ENCODE assay signal across 9 cellular contexts in the genomic region with DNA sequence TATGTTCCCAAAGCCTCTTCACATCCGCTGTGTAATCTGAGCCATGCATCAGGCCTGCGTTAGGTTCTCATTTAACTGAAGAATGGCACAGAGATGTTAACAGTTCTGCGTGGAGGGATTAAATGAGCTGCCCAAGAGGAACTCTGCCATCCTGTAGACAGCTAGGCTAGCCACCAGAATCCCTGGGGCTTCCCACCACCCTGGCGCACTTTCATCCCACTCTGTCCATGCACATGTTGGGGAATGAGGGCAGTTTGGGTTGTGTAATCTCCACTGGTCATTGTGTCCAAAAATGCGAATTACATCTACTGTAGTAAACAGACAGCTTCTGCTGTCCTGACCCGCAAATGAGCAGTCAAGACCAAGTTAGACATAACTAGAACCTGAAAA. TPM values are rescaled to one million over a fixed set of nuclear protein-coding genes. Genes with fewer than 3 reads are reported as not detected.
DNase-seq lines count a peak whose midpoint lies in the region; ATAC-seq and TF ChIP-seq lines count a peak whose summit lies in the region.
"Had no signal": no experiment of that assay in that cellular context is flagged by ENCODE, and none has a peak within 500 bp of the region (broad histone marks: within the 10 kb centered on the region; RNA-seq: fewer than 3 reads in every experiment).

No MANE protein-coding gene starts in this region.

- H3K9me3 Mint-ChIP-seq in activated T-helper 1 cell treated with anti-CD3 and anti-CD28 coated beads, Interleukin-12 subunit alpha, Interleukin-12 subunit beta, Interleukin-2, Interleukin-4 antibody, amounts not matched to agents 30 ng/mL and 10 ng/mL and 1 ng/mL, durations not matched to agents 14 hours and 24 hours and 36 hours = peaks cover 3% of the 10 kb centered on the region
- no peaks in the 10 kb centered on the region for H3K9me3 Mint-ChIP-seq in memory B cell

- H3K4me3 Mint-ChIP-seq in activated T-helper 1 cell treated with anti-CD3 and anti-CD28 coated beads, Interleukin-12 subunit alpha, Interleukin-12 subunit beta, Interleukin-2, Interleukin-4 antibody, amounts not matched to agents 30 ng/mL and 10 ng/mL and 1 ng/mL, durations not matched to agents 14 hours and 24 hours and 36 hours = peak overlapping the region; percentile 92
- H3K4me3 Mint-ChIP-seq in memory B cell = peak overlapping the region; percentile 17

- peaks cover 23% of the 10 kb centered on the region for H3K4me1 ChIP-seq in ACC112 (ENCODE audit: control insufficient read depth, insufficient read depth, low read length, unreplicated experiment)
- peaks cover 0 to 11% of the 10 kb centered on the region in 2 donors for H3K4me1 ChIP-seq in ascending aorta
- peaks cover 29 to 32% of the 10 kb centered on the region in 2 donors for H3K4me1 ChIP-seq in adrenal gland (replicated peaks in 1 of 2)

- 74 to 84% (median 80%) methylated on average over 6 of the region's 6 CpGs for WGBS in adrenal gland, 4 donors

- H3K4me1 Mint-ChIP-seq in activated T-helper 1 cell treated with anti-CD3 and anti-CD28 coated beads, Interleukin-12 subunit alpha, Interleukin-12 subunit beta, Interleukin-2, Interleukin-4 antibody, amounts not matched to agents 30 ng/mL and 10 ng/mL and 1 ng/mL, durations not matched to agents 14 hours and 24 hours and 36 hours (ENCODE audit: low read depth) = peaks cover 55% of the 10 kb centered on the region
- H3K4me1 Mint-ChIP-seq in memory B cell = peaks cover 26% of the 10 kb centered on the region

- H3K9me3 ChIP-seq in ascending aorta (no peaks in the 10 kb centered on the region), adrenal gland (replicated peaks in 1 of 3) (no peaks in the 10 kb centered on the region)

- H3K36me3 ChIP-seq in ACC112 (ENCODE audit: insufficient read depth, low read length) (no peaks in the 10 kb centered on the region), ascending aorta (no peaks in the 10 kb centered on the region), adrenal gland (replicated peaks in 1 of 2) (no peaks in the 10 kb centered on the region), brain microvascular endothelial cell (replicated peaks) (no peaks in the 10 kb centered on the region)

- no peaks in the 10 kb centered on the region for H3K27me3 Mint-ChIP-seq in activated T-helper 1 cell treated with anti-CD3 and anti-CD28 coated beads, Interleukin-12 subunit alpha, Interleukin-12 subunit beta, Interleukin-2, Interleukin-4 antibody, amounts not matched to agents 30 ng/mL and 10 ng/mL and 1 ng/mL, durations not matched to agents 14 hours and 24 hours and 36 hours (ENCODE audit: insufficient read depth)
- no peaks in the 10 kb centered on the region for H3K27me3 Mint-ChIP-seq in memory B cell

- H3K27me3 ChIP-seq in ACC112 (ENCODE audit: insufficient read depth, low read length) (no peaks in the 10 kb centered on the region), ascending aorta (no peaks in the 10 kb centered on the region), adrenal gland (no peaks in the 10 kb centered on the region), brain microvascular endothelial cell (replicated peaks) (no peaks in the 10 kb centered on the region)

- H3K4me3 ChIP-seq in ACC112 (ENCODE audit: low read depth, low read length) (peak overlapping the region; percentile 99), ascending aorta (peak overlapping the region in 1 of 2 donors; percentile 88), adrenal gland (no peak overlapping the region), brain microvascular endothelial cell (ENCODE audit: low read depth, low read length) (no peak overlapping the region)

- TF ChIP-seq CTCF in ascending aorta (IDR thresholded peaks at IDR 0.05) (no peak), adrenal gland (IDR thresholded peaks at IDR 0.05) (no peak), brain microvascular endothelial cell (IDR thresholded peaks at IDR 0.05; ENCODE audit: low read depth, low read length, missing control alignments) (no peak)

- peaks cover 13% of the 10 kb centered on the region for H3K36me3 Mint-ChIP-seq in activated T-helper 1 cell treated with anti-CD3 and anti-CD28 coated beads, Interleukin-12 subunit alpha, Interleukin-12 subunit beta, Interleukin-2, Interleukin-4 antibody, amounts not matched to agents 30 ng/mL and 10 ng/mL and 1 ng/mL, durations not matched to agents 14 hours and 24 hours and 36 hours (ENCODE audit: low read depth)
- no peaks in the 10 kb centered on the region for H3K36me3 Mint-ChIP-seq in memory B cell

- H3K27ac ChIP-seq in ACC112 (ENCODE audit: low read depth, low read length) = peak overlapping the region; percentile 16; the same call in 1 of the 2 replicates
- peak overlapping the region in 1 of 2 donors; percentile 96 for H3K27ac ChIP-seq in ascending aorta
- no peak overlapping the region for H3K27ac ChIP-seq in adrenal gland
- H3K27ac ChIP-seq in brain microvascular endothelial cell = no peak overlapping the region

- H3K79me2 ChIP-seq in ACC112 (ENCODE audit: control insufficient read depth, insufficient read depth, low read length, unreplicated experiment) = peaks cover 37% of the 10 kb centered on the region

- DNase-seq in ELF-1 (ENCODE audit: low read depth, low spot score) (peak; percentile 44), memory B cell (ENCODE audit: low spot score in 2 of 2) (no peak), ascending aorta (ENCODE audit: low spot score in 2 of 2) (no peak), adrenal gland (no peak), GF-D8 (lab: John Stamatoyannopoulos, UW) (no peak), brain microvascular endothelial cell (no peak)
- no peak for DNase-seq in activated T-helper 1 cell treated with anti-CD3 and anti-CD28 coated beads, Interleukin-12 subunit alpha, Interleukin-12 subunit beta, Interleukin-2, Interleukin-4 antibody, amounts not matched to agents 30 ng/mL and 10 ng/mL and 1 ng/mL, durations not matched to agents 14 hours and 24 hours and 36 hours (ENCODE audit: low spot score)
- DNase-seq: NCI-H187 had no signal

- peak overlapping the region; percentile 88 for H2AFZ ChIP-seq in ACC112 (ENCODE audit: low read length, unreplicated experiment)

- ATAC-seq in memory B cell (ENCODE audit: low read depth) = no peak

- H3K27ac Mint-ChIP-seq in activated T-helper 1 cell treated with anti-CD3 and anti-CD28 coated beads, Interleukin-12 subunit alpha, Interleukin-12 subunit beta, Interleukin-2, Interleukin-4 antibody, amounts not matched to agents 30 ng/mL and 10 ng/mL and 1 ng/mL, durations not matched to agents 14 hours and 24 hours and 36 hours = no peak overlapping the region
- H3K27ac Mint-ChIP-seq in memory B cell = peak overlapping the region; percentile 38

- TF ChIP-seq POLR2A in adrenal gland (IDR thresholded peaks at IDR 0.05) = no peak

- intact Hi-C loops in activated T-helper 1 cell treated with anti-CD3 and anti-CD28 coated beads, Interleukin-12 subunit alpha, Interleukin-12 subunit beta, Interleukin-2, Interleukin-4 antibody, amounts not matched to agents 30 ng/mL and 10 ng/mL and 1 ng/mL, durations not matched to agents 14 hours and 24 hours and 36 hours (cut with micrococcal nuclease) = loop anchor here (1.0 to 10.0 kb wide), 14 partner anchors 19 to 1037 kb away; partner anchors contain the start of genes CFDP1, KARS1, MLKL and PSMD7
- intact Hi-C loops in ascending aorta (cut with DNase I) = loop anchor here (5.0 to 10.0 kb wide), 4 partner anchors 59 to 833 kb away; partner anchors contain the start of genes PSMD7 and RFWD3
- intact Hi-C loops in adrenal gland (cut with DNase I) = no loop called here

- in situ Hi-C loops in brain microvascular endothelial cell (cut with HindIII; ENCODE audit: low pct_ligation_motif_present, low sequenced_read_pairs) = no loop called here

RNA-seq across cellular contexts. Expression of gene GLG1, which starts 1.0 kb away (rescaled TPM):
- 66.5 and 71.8 TPM in 2 replicates for total RNA-seq in activated T-helper 1 cell treated with anti-CD3 and anti-CD28 coated beads, Interleukin-12 subunit alpha, Interleukin-12 subunit beta, Interleukin-2, Interleukin-4 antibody, amounts not matched to agents 30 ng/mL and 10 ng/mL and 1 ng/mL, durations not matched to agents 14 hours and 24 hours and 36 hours
- 77.0 TPM for total RNA-seq in ascending aorta
- 100 to 1,000 TPM in 7 of 8 donors, 10 to 100 TPM in 1; 84.2 to 146 (median 136) TPM for total RNA-seq in adrenal gland
- polyA plus RNA-seq in adrenal gland = 10 to 100 TPM; 31.6 to 64.8 (median 33.3) TPM

RNA-seq across cellular contexts. Expression of gene RFWD3, which starts 58.7 kb away (rescaled TPM):
- 112 and 116 TPM in 2 replicates for total RNA-seq in activated T-helper 1 cell treated with anti-CD3 and anti-CD28 coated beads, Interleukin-12 subunit alpha, Interleukin-12 subunit beta, Interleukin-2, Interleukin-4 antibody, amounts not matched to agents 30 ng/mL and 10 ng/mL and 1 ng/mL, durations not matched to agents 14 hours and 24 hours and 36 hours
- total RNA-seq in ascending aorta (54.6 TPM), adrenal gland (10 to 100 TPM in 7 of 8 donors, 1 to 10 TPM in 1; 8.0 to 27.1 (median 12.7) TPM)
- 1 to 10 TPM; 2.6 to 9.6 (median 5.8) TPM for polyA plus RNA-seq in adrenal gland

Comparison
In these comparisons a context has a peak if more than half of its experiments do, and no peak if none do; other contexts are left out.
1. intact Hi-C loops: an anchor here in activated T-helper 1 cell treated with anti-CD3 and anti-CD28 coated beads, Interleukin-12 subunit alpha, Interleukin-12 subunit beta, Interleukin-2, Interleukin-4 antibody, amounts not matched to agents 30 ng/mL and 10 ng/mL and 1 ng/mL, durations not matched to agents 14 hours and 24 hours and 36 hours (1.0 to 10.0 kb wide) and ascending aorta (5.0 to 10.0 kb wide); none called in adrenal gland.